In genomic region chr4:95417531-95417930, GRCh38 we compare ENCODE assay signal across 14 cellular contexts.
DNase-seq lines count a peak whose midpoint lies in the region; ATAC-seq and TF ChIP-seq lines count a peak whose summit lies in the region.
"Had no signal": no experiment of that assay in that cellular context is flagged by ENCODE, and none has a peak within 500 bp of the region (broad histone marks: within the 10 kb centered on the region; RNA-seq: fewer than 3 reads in every experiment).

No MANE protein-coding gene starts in this region.

- DNase-seq in DMS53 (lab: John Stamatoyannopoulos, UW), result peak; percentile 7
- DNase-seq in DMS53 treated with DMSO at 0.1 percent for 48 hours (lab: John Stamatoyannopoulos, UW; ENCODE audit: unreplicated experiment), result no peak
- DNase-seq in DND-41, result peak; percentile 13
- peak in 1 of 2 donors; percentile 9 for DNase-seq in foreskin keratinocyte
- no peak for DNase-seq in Kasumi-1 (lab: John Stamatoyannopoulos, UW)
- DNase-seq in immature natural killer cell, result no peak
- DNase-seq: CD8-positive, alpha-beta T cell; COR-L47; DMS153 had no signal

- H3K9me3 ChIP-seq in DND-41 (ENCODE audit: insufficient read depth, low read length, severe bottlenecking), result no peaks in the 10 kb centered on the region

- H3K27me3 ChIP-seq in DND-41 (ENCODE audit: insufficient read depth, low read length, poor library complexity) (no peaks in the 10 kb centered on the region), foreskin keratinocyte (no peaks in the 10 kb centered on the region)

- no peak overlapping the region for H3K4me3 Mint-ChIP-seq in immature natural killer cell
- H3K4me3 Mint-ChIP-seq: CD14-positive monocyte; CD8-positive, alpha-beta T cell had no signal

- H3K27ac ChIP-seq in DND-41 (ENCODE audit: low read length), result no peak overlapping the region
- H3K27ac ChIP-seq in angular gyrus (ENCODE audit: low read depth, low read length), result peak overlapping the region; percentile 30
- H3K27ac ChIP-seq in foreskin keratinocyte, result no peak overlapping the region
- H3K27ac ChIP-seq: 22Rv1 had no signal

- TF ChIP-seq CTCF in DND-41 (IDR thresholded peaks at IDR 0.05; ENCODE audit: borderline replicate concordance, extremely low read depth, low read length, poor library complexity, severe bottlenecking) (no peak), foreskin keratinocyte (conservative IDR thresholded peaks at IDR 0.05) (no peak)

- H2AFZ ChIP-seq in DND-41 (ENCODE audit: low read depth, low read length), result no peak overlapping the region

- H3K9ac ChIP-seq in DND-41 (ENCODE audit: low read depth, low read length), result no peak overlapping the region

- H4K20me1 ChIP-seq in DND-41 (ENCODE audit: insufficient read depth, low read length), result no peaks in the 10 kb centered on the region

- H3K36me3 Mint-ChIP-seq in immature natural killer cell, result no peaks in the 10 kb centered on the region
- H3K36me3 Mint-ChIP-seq: CD14-positive monocyte; CD8-positive, alpha-beta T cell had no signal

- H3K4me1 Mint-ChIP-seq in immature natural killer cell, result no peaks in the 10 kb centered on the region
- H3K4me1 Mint-ChIP-seq: CD14-positive monocyte had no signal

- H3K27ac Mint-ChIP-seq in immature natural killer cell, result no peak overlapping the region
- H3K27ac Mint-ChIP-seq: CD14-positive monocyte; CD8-positive, alpha-beta T cell had no signal

- no peaks in the 10 kb centered on the region for H3K79me2 ChIP-seq in DND-41 (ENCODE audit: insufficient read depth, low read length)

- peaks cover 0 to 13% (median 3%) of the 10 kb centered on the region in 6 donors for H3K9me3 Mint-ChIP-seq in immature natural killer cell
- H3K9me3 Mint-ChIP-seq: CD8-positive, alpha-beta T cell had no signal

- H3K36me3 ChIP-seq in DND-41 (ENCODE audit: insufficient read depth, low read length), result no peaks in the 10 kb centered on the region

- H3K4me1 ChIP-seq in DND-41 (ENCODE audit: insufficient read depth, low read length) (no peaks in the 10 kb centered on the region), foreskin keratinocyte (no peaks in the 10 kb centered on the region)

- H3K4me3 ChIP-seq in DND-41 (ENCODE audit: low read depth in 1 of 2, low read length in 2 of 2), result no peak overlapping the region

- ATAC-seq in DND-41 (ENCODE audit: insufficient read depth, low read depth) (no peak), foreskin keratinocyte (peak; percentile 24), HG03442 (IDR thresholded peaks at IDR 0.05; ENCODE audit: unreplicated experiment) (no peak)
- ATAC-seq: CD8-positive, alpha-beta T cell; HCT116 had no signal

- H3K27me3 Mint-ChIP-seq in immature natural killer cell (ENCODE audit: low read depth in 3 of 3), result peaks cover 0 to 2% (median 2%) of the 10 kb centered on the region in 3 donors

- H3K4me2 ChIP-seq in DND-41 (ENCODE audit: insufficient read depth, low read length), result no peak overlapping the region

Comparison
In these comparisons a context has a peak if more than half of its experiments do, and no peak if none do; other contexts are left out.
1. DNase-seq: peak in DMS53 (single experiment) and DND-41 (single experiment); none in DMS53 treated with DMSO at 0.1 percent for 48 hours (single experiment), Kasumi-1 (0 of 2) and immature natural killer cell (0 of 3).